Comparison of ENCODE assay signal across 11 cellular contexts in the genomic region with DNA sequence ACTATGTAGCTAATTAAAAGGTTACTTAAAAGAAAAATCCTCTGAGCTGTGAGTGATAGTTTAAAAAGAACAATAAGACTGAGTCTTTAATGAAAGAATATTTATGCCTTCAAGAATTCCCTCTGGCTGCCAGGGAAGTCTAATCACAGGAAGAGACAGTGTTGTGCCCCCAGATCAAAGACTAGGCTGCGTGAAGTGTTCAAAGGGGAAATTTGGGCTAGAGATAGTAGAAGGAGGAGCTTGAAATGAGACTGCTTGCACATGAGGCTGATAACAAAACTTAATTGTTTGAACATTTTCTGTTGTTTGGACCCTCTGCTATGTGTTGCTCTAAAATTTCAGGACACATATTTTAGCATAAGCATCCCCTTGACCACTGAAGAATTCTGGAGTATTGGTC.
"Had no signal": no experiment of that assay in that cellular context is flagged by ENCODE, and none has a peak within 500 bp of the region (broad histone marks: within the 10 kb centered on the region; RNA-seq: fewer than 3 reads in every experiment).

No MANE protein-coding gene starts in this region.

- ATAC-seq: GM23338, HCT116 had no signal

- H3K27ac Mint-ChIP-seq: GM23338, H9, HFFc6 had no signal

- H3K4me2 ChIP-seq: GM23338 had no signal

- DNase-seq: GOT3, H7, H9, HCEC 1CT, HFFc6 had no signal

- H3K36me3 ChIP-seq: HAP-1 had no signal

- H3K4me3 ChIP-seq: GM23248, GM23338, HAP-1 had no signal

- H3K9me3 ChIP-seq: HAP-1 had no signal

- H3K4me3 Mint-ChIP-seq: GM23338, H9, HFFc6 had no signal

- H3K9me3 Mint-ChIP-seq: GM23338, H9, HFFc6 had no signal

- H3K9ac ChIP-seq: GM23248 had no signal

- H3K4me1 ChIP-seq: HAP-1 had no signal

- FAIRE-seq: H1, H54 had no signal

- H2AFZ ChIP-seq: GM23248, GM23338 had no signal

- H3K27ac ChIP-seq: GM23248 had no signal
